Comparison of ENCODE assay signal across 21 cellular contexts in genomic region chr20:61733216-61733615, GRCh38.
"Had no signal": no experiment of that assay in that cellular context is flagged by ENCODE, and none has a peak within 500 bp of the region (broad histone marks: within the 10 kb centered on the region; RNA-seq: fewer than 3 reads in every experiment).

No MANE protein-coding gene starts in this region.

- DNase-seq: effector memory CD8-positive, alpha-beta T cell; esophagus squamous epithelium; foreskin fibroblast; glutamatergic neuron; immature natural killer cell; left cardiac atrium; left ventricle myocardium inferior; mammary epithelial cell; mucosa of descending colon; sigmoid colon; stimulated activated CD4-positive, alpha-beta T cell treated with anti-CD3 and anti-CD28 coated beads, Interleukin-12 subunit alpha, Interleukin-12 subunit beta, amount 100 ng/mL, for 4 hours; stimulated activated naive CD4-positive, alpha-beta T cell; stomach; substantia nigra; transverse colon had no signal

- H3K9me3 Mint-ChIP-seq: central memory CD8-positive, alpha-beta T cell; effector memory CD8-positive, alpha-beta T cell had no signal

- H3K36me3 ChIP-seq: esophagus squamous epithelium, gastroesophageal sphincter, left ventricle myocardium inferior, sigmoid colon, stomach, thoracic aorta, transverse colon had no signal

- H3K4me3 Mint-ChIP-seq: central memory CD8-positive, alpha-beta T cell; effector memory CD8-positive, alpha-beta T cell; immature natural killer cell; naive thymus-derived CD8-positive, alpha-beta T cell had no signal

- H3K36me3 Mint-ChIP-seq: immature natural killer cell; naive thymus-derived CD8-positive, alpha-beta T cell had no signal

- H3K9me3 ChIP-seq: esophagus squamous epithelium, gastroesophageal sphincter, left ventricle myocardium inferior, mucosa of descending colon, sigmoid colon, stomach, thoracic aorta, transverse colon had no signal

- H3K4me1 Mint-ChIP-seq: central memory CD8-positive, alpha-beta T cell; immature natural killer cell had no signal

- H3K4me3 ChIP-seq: esophagus squamous epithelium, gastroesophageal sphincter, left ventricle myocardium inferior, mucosa of descending colon, sigmoid colon, skin epidermis, stomach, thoracic aorta, transverse colon had no signal

- H3K27ac Mint-ChIP-seq: effector memory CD8-positive, alpha-beta T cell had no signal

- H3K4me1 ChIP-seq: esophagus squamous epithelium, gastroesophageal sphincter, left ventricle myocardium inferior, sigmoid colon, stomach, transverse colon had no signal

- ATAC-seq: effector memory CD8-positive, alpha-beta T cell; gastroesophageal sphincter; left cardiac atrium; mucosa of descending colon; naive thymus-derived CD8-positive, alpha-beta T cell had no signal

- FAIRE-seq: keratinocyte had no signal

- H3K27me3 ChIP-seq: transverse colon had no signal

- H3K27ac ChIP-seq: esophagus squamous epithelium, gastroesophageal sphincter, left ventricle myocardium inferior, sigmoid colon, skin epidermis, stomach, thoracic aorta, transverse colon had no signal
